ENCODE assay signal across 1 cellular context in genomic region chr11:7986768-7987559, GRCh38.
TF ChIP-seq lines count a peak whose summit lies in the region.

Gene EIF3F (plus strand): TSS chr11:7987337. CDS start chr11:7987353, 16 bp downstream.

TF ChIP-seq in HEK293, 187 proteins besides CTCF, POLR2A, EP300 and RAD21 (continued from another document and continues in another):
- TF ChIP-seq ZNF518A (tag by site-specific recombination; conservative IDR thresholded peaks at IDR 0.05; ENCODE audit: low read depth) (peak; percentile 96), ZFHX2 (tag by site-specific recombination; conservative IDR thresholded peaks at IDR 0.05) (no peak), KLF16 (tag by site-specific recombination; IDR thresholded peaks at IDR 0.05) (peak; percentile 85), PRDM10 (tag by site-specific recombination; IDR thresholded peaks at IDR 0.05) (peak; percentile 54; the same call in 1 of the 2 replicates), ZBTB26 (tag by site-specific recombination; optimal IDR thresholded peaks at IDR 0.05) (peak; percentile 3), PRDM1 (tag by site-specific recombination; IDR thresholded peaks at IDR 0.05) (0 out of 2 replicates have a peak, but pooled peaks have one; percentile 6), REPIN1 (tag by site-specific recombination; IDR thresholded peaks at IDR 0.05; ENCODE audit: low read depth) (0 out of 2 replicates have a peak, but pooled peaks have one; percentile 66), SALL2 (tag by site-specific recombination; IDR thresholded peaks at IDR 0.05; ENCODE audit: borderline replicate concordance) (no peak), ZNF184 (tag by site-specific recombination; IDR thresholded peaks at IDR 0.05) (peak; percentile 79), ZNF394 (tag by site-specific recombination; IDR thresholded peaks at IDR 0.05; ENCODE audit: borderline replicate concordance) (peak; percentile 53; the same call in 1 of the 2 replicates), ZNF777 (tag by site-specific recombination; IDR thresholded peaks at IDR 0.05; ENCODE audit: borderline replicate concordance) (0 out of 2 replicates have a peak, but pooled peaks have one; percentile 31), WT1 (tag by site-specific recombination; IDR thresholded peaks at IDR 0.05) (0 out of 2 replicates have a peak, but pooled peaks have one; percentile 36), ZNF521 (tag by site-specific recombination; IDR thresholded peaks at IDR 0.05) (no peak), ZNF692 (tag by site-specific recombination; IDR thresholded peaks at IDR 0.05) (peak; percentile 80), MEIS1 (CRISPR knock-in tag; IDR thresholded peaks at IDR 0.05; ENCODE audit: borderline replicate concordance) (no peak), ZFP37 (tag by site-specific recombination; IDR thresholded peaks at IDR 0.05) (peak; percentile 71), ZNF138 (tag by site-specific recombination; IDR thresholded peaks at IDR 0.05; ENCODE audit: borderline replicate concordance) (no peak), SCRT1 (tag by site-specific recombination; IDR thresholded peaks at IDR 0.05; ENCODE audit: borderline replicate concordance) (no peak), ZNF600 (tag by site-specific recombination; IDR thresholded peaks at IDR 0.05) (0 out of 2 replicates have a peak, but pooled peaks have one; percentile 11), HOXC10 (CRISPR knock-in tag; IDR thresholded peaks at IDR 0.05) (no peak), ZNF391 (tag by site-specific recombination; IDR thresholded peaks at IDR 0.05; ENCODE audit: borderline replicate concordance, low read depth) (peak; percentile 89), GLIS1 (tag by site-specific recombination; IDR thresholded peaks at IDR 0.05) (no peak), ZNF37A (tag by site-specific recombination; IDR thresholded peaks at IDR 0.05) (no peak), SP7 (tag by site-specific recombination; IDR thresholded peaks at IDR 0.05) (peak; percentile 84), KLF17 (tag by site-specific recombination; IDR thresholded peaks at IDR 0.05) (peak; percentile 77), ZNF398 (tag by site-specific recombination; IDR thresholded peaks at IDR 0.05) (peak; percentile 73), KLF8 (tag by site-specific recombination; IDR thresholded peaks at IDR 0.05) (peak; percentile 89), BCL11B (tag by site-specific recombination; IDR thresholded peaks at IDR 0.05; ENCODE audit: low read depth) (no peak), SETDB1 (IDR thresholded peaks at IDR 0.05; ENCODE audit: insufficient read length, low read length) (peak; percentile 45), ZNF350 (tag by site-specific recombination; IDR thresholded peaks at IDR 0.05) (no peak), ZSCAN18 (tag by site-specific recombination; IDR thresholded peaks at IDR 0.05) (0 out of 2 replicates have a peak, but pooled peaks have one; percentile 48), ZNF610 (tag by site-specific recombination; IDR thresholded peaks at IDR 0.05; ENCODE audit: borderline replicate concordance) (0 out of 2 replicates have a peak, but pooled peaks have one; percentile 25), ZNF670 (tag by site-specific recombination; IDR thresholded peaks at IDR 0.05; ENCODE audit: low read depth) (no peak), OVOL3 (tag by site-specific recombination; IDR thresholded peaks at IDR 0.05) (peak; percentile 30; the same call in 1 of the 2 replicates), ZNF473 (tag by site-specific recombination; IDR thresholded peaks at IDR 0.05) (no peak), IKZF3 (tag by site-specific recombination; IDR thresholded peaks at IDR 0.05) (peak; percentile 92), ZNF24 (tag by site-specific recombination; IDR thresholded peaks at IDR 0.05) (peak; percentile 63; the same call in 1 of the 2 replicates), ZNF48 (tag by site-specific recombination; IDR thresholded peaks at IDR 0.05) (no peak), YY2 (tag by site-specific recombination; IDR thresholded peaks at IDR 0.05) (peak; percentile 85), ZNF202 (tag by site-specific recombination; IDR thresholded peaks at IDR 0.05; ENCODE audit: borderline replicate concordance) (no peak), ZBTB11 (tag by site-specific recombination; conservative IDR thresholded peaks at IDR 0.05; ENCODE audit: low read depth) (peak; percentile 99)
